9 cellular contexts compared by ENCODE assay signal in the genomic region with DNA sequence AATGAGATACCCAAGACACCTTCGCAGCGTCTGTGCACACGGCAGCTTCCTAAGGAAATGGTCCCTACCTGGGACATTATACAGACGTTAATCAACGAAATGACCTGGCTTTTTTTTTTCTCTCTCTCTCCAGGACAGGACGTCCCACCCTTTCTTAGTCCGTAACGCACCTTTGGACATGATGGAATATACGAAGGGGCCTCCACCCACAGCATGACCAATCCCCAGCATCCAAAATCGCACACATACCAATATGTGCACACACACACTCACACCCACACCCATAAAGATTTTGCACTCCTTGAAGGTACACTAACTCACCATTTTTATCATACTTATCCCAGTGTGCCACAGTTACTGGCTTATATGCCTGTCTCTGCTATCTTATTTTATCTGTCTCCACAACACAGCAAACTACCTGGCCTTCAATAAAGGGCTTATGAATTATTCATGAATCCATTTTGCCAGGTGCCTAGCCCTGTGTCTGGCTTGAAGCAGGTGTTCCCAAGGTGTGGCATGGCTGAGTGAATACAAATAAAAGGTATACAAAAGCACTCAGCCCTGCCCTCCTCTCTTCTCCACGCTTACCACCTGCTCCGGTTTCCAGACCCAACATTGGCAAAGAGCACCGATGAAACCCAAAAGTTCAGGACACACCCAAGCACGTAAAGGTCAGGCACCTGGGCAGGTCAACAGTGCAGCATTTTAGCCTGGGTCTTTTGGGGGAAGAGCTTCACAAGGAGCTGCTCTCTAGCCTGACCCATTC. TPM values are rescaled to one million over a fixed set of nuclear protein-coding genes. Genes with fewer than 3 reads are reported as not detected.
DNase-seq lines count a peak whose midpoint lies in the region; ATAC-seq, FAIRE-seq and TF ChIP-seq lines count a peak whose summit lies in the region.
"Had no signal": no experiment of that assay in that cellular context is flagged by ENCODE, and none has a peak within 500 bp of the region (broad histone marks: within the 10 kb centered on the region; RNA-seq: fewer than 3 reads in every experiment).

No MANE protein-coding gene starts in this region.

- DNase-seq in activated CD4-positive, alpha-beta T cell treated with anti-CD3 and anti-CD28 coated beads for 36 hours, result no peak
- no peak for DNase-seq in activated CD4-positive, alpha-beta T cell treated with anti-CD3 and anti-CD28 coated beads for 4 hours
- DNase-seq in Panc1 (ENCODE audit: low read depth, low spot score) (no peak), keratinocyte (ENCODE audit: low read depth, low spot score) (no peak), type B pancreatic cell (ENCODE audit: extremely low spot score, unreplicated experiment) (no peak)
- DNase-seq in stimulated activated naive CD4-positive, alpha-beta T cell (lab: John Stamatoyannopoulos, UW), result no peak
- DNase-seq: left ventricle myocardium inferior had no signal

- no TSS peak for BruUV-seq in Panc1 (replicated peaks; lab: Mats Ljungman, UMichigan)

- peaks cover 20% of the 10 kb centered on the region for H3K79me2 ChIP-seq in keratinocyte (ENCODE audit: control insufficient read depth, insufficient read depth, low read length)

- TF ChIP-seq CTCF in Panc1 (IDR thresholded peaks at IDR 0.05), result no peak
- no peak for TF ChIP-seq CTCF in keratinocyte (optimal IDR thresholded peaks at IDR 0.05 in 1 of 3, IDR thresholded peaks at IDR 0.05 in 1 of 3, conservative IDR thresholded peaks at IDR 0.05 in 1 of 3; ENCODE audit: extremely low read depth in 1 of 3, insufficient read depth in 2 of 3, low read length in 3 of 3)
- no peak for TF ChIP-seq CTCF in type B pancreatic cell (conservative IDR thresholded peaks at IDR 0.05)

- FAIRE-seq in keratinocyte (lab: Jason Lieb, UNC), result peak; percentile 70

- peak overlapping the region; percentile 55 for H2AFZ ChIP-seq in keratinocyte (ENCODE audit: control insufficient read depth, low read length)

- H3K27ac ChIP-seq in Panc1 (ENCODE audit: low read length) (peak overlapping the region; percentile 95), keratinocyte (ENCODE audit: control insufficient read depth, insufficient read depth, low read length) (peak overlapping the region; percentile 95)
- H3K27ac ChIP-seq: left ventricle myocardium inferior had no signal

- no peaks in the 10 kb centered on the region for H3K36me3 Mint-ChIP-seq in activated CD4-positive, alpha-beta T cell treated with anti-CD3 and anti-CD28 coated beads for 36 hours (ENCODE audit: low read depth)
- H3K36me3 Mint-ChIP-seq in type B pancreatic cell, result peaks cover 7% of the 10 kb centered on the region

- no peak for ATAC-seq in activated CD4-positive, alpha-beta T cell treated with anti-CD3 and anti-CD28 coated beads for 36 hours
- ATAC-seq in Panc1, result no peak
- no peak for ATAC-seq in HG03439 (IDR thresholded peaks at IDR 0.05; ENCODE audit: unreplicated experiment)
- ATAC-seq in GM18520 (IDR thresholded peaks at IDR 0.05; ENCODE audit: unreplicated experiment), result no peak

- H3K27me3 ChIP-seq in Panc1 (ENCODE audit: control insufficient read depth, insufficient read depth, low read length), result no peaks in the 10 kb centered on the region
- H3K27me3 ChIP-seq in keratinocyte (ENCODE audit: control insufficient read depth, extremely low read depth, insufficient read depth, low read length), result no peaks in the 10 kb centered on the region

- H3K4me1 Mint-ChIP-seq in activated CD4-positive, alpha-beta T cell treated with anti-CD3 and anti-CD28 coated beads for 36 hours, result peaks cover 37% of the 10 kb centered on the region
- H3K4me1 Mint-ChIP-seq in type B pancreatic cell (ENCODE audit: unreplicated experiment), result peaks cover 28% of the 10 kb centered on the region

- H4K20me1 ChIP-seq in keratinocyte (ENCODE audit: control insufficient read depth, extremely low read depth, insufficient read depth, low read length), result no peaks in the 10 kb centered on the region

- peak overlapping the region; percentile 86 for H3K4me2 ChIP-seq in keratinocyte (ENCODE audit: control insufficient read depth, extremely low read depth, insufficient read depth, low read depth, low read length)

- CTCF ChIA-PET in activated CD4-positive, alpha-beta T cell treated with anti-CD3 and anti-CD28 coated beads for 36 hours (lab: Charles Lee), result interaction anchor here (0.6 to 1.0 kb wide), 3 partner anchors 10 to 92 kb away, joined by 3 read pairs; no protein-coding TSS in a partner anchor
- CTCF ChIA-PET in Panc1 (lab: Charles Lee), result no interaction called here

- H3K4me1 ChIP-seq in Panc1 (ENCODE audit: control insufficient read depth, insufficient read depth, low read length) (peaks cover 85% of the 10 kb centered on the region), keratinocyte (ENCODE audit: control insufficient read depth, extremely low read depth, insufficient read depth, low read length) (peaks cover 89% of the 10 kb centered on the region)

- no peaks in the 10 kb centered on the region for H3K9me3 ChIP-seq in Panc1 (ENCODE audit: control insufficient read depth, insufficient read depth, low read depth, low read length)
- H3K9me3 ChIP-seq in keratinocyte (ENCODE audit: control insufficient read depth, low read depth, low read length), result no peaks in the 10 kb centered on the region
- H3K9me3 ChIP-seq: left ventricle myocardium inferior had no signal

- H3K4me3 ChIP-seq in Panc1 (ENCODE audit: low read depth in 2 of 2, low read length in 2 of 2) (peak overlapping the region; percentile 2 to 18; a peak in 3 of 4 replicates), keratinocyte (ENCODE audit: control insufficient read depth in 2 of 3, extremely low read depth in 1 of 3, insufficient read depth in 2 of 3, low read depth in 1 of 3, low read length in 3 of 3) (peak overlapping the region; percentile 14 to 58 (median 20))
- H3K4me3 ChIP-seq: left ventricle myocardium inferior had no signal

- dilution Hi-C loops in keratinocyte (cut with MboI; ENCODE audit: extremely low pct_ligation_motif_present, low sequenced_read_pairs), result no loop called here

- H3K9me1 ChIP-seq in keratinocyte (ENCODE audit: control insufficient read depth, extremely low read depth, insufficient read depth, low read length), result no peaks in the 10 kb centered on the region

- in situ Hi-C loops in Panc1 (cut with HindIII; ENCODE audit: low pct_unique_long_range_greater_than_20kb, low sequenced_read_pairs), result no loop called here

- intact Hi-C loops in activated CD4-positive, alpha-beta T cell treated with anti-CD3 and anti-CD28 coated beads for 36 hours (cut with DNase I, micrococcal nuclease), result loop anchor here in 1 of 2 experiments (5.0 kb wide), 1 partner anchor 36 kb away; no protein-coding TSS in a partner anchor
- intact Hi-C loops in Panc1 (cut with micrococcal nuclease; ENCODE audit: unreplicated experiment), result loop anchor here (5.0 kb wide), 1 partner anchor 36 kb away; no protein-coding TSS in a partner anchor

- peak overlapping the region; percentile 16 for H3K27ac Mint-ChIP-seq in activated CD4-positive, alpha-beta T cell treated with anti-CD3 and anti-CD28 coated beads for 36 hours
- peak overlapping the region; percentile 96 for H3K27ac Mint-ChIP-seq in type B pancreatic cell

- H3K4me3 Mint-ChIP-seq in activated CD4-positive, alpha-beta T cell treated with anti-CD3 and anti-CD28 coated beads for 36 hours, result no peak overlapping the region
- H3K4me3 Mint-ChIP-seq in type B pancreatic cell, result peak overlapping the region; percentile 83

- POLR2A ChIA-PET in activated CD4-positive, alpha-beta T cell treated with anti-CD3 and anti-CD28 coated beads for 36 hours (lab: Charles Lee), result no interaction called here
- POLR2A ChIA-PET in Panc1 (lab: Charles Lee), result interaction anchor here (0.6 kb wide), 1 partner anchor 39 kb away, joined by 3 read pairs; no protein-coding TSS in a partner anchor

- no peaks in the 10 kb centered on the region for H3K27me3 Mint-ChIP-seq in activated CD4-positive, alpha-beta T cell treated with anti-CD3 and anti-CD28 coated beads for 36 hours
- H3K27me3 Mint-ChIP-seq in type B pancreatic cell, result peaks cover 3% of the 10 kb centered on the region

- no peaks in the 10 kb centered on the region for H3K9me3 Mint-ChIP-seq in activated CD4-positive, alpha-beta T cell treated with anti-CD3 and anti-CD28 coated beads for 36 hours (ENCODE audit: low read depth)
- H3K9me3 Mint-ChIP-seq in type B pancreatic cell, result no peaks in the 10 kb centered on the region

- peak overlapping the region; percentile 83 for H3K9ac ChIP-seq in keratinocyte (ENCODE audit: control insufficient read depth, extremely low read depth, insufficient read depth, low read length)

- no peaks in the 10 kb centered on the region for H3K36me3 ChIP-seq in Panc1 (ENCODE audit: control insufficient read depth, insufficient read depth, low read length)
- H3K36me3 ChIP-seq in keratinocyte (ENCODE audit: control insufficient read depth in 2 of 2, extremely low read depth in 1 of 2, insufficient read depth in 2 of 2, low read length in 2 of 2), result no peaks in the 10 kb centered on the region
- H3K36me3 ChIP-seq: left ventricle myocardium inferior had no signal

RNA-seq across cellular contexts. Expression of a gene that starts 2.2 kb away (rescaled TPM):
- under 1 TPM in 1 of 2 experiments, not detected in 1; 0.05 TPM for total RNA-seq in activated CD4-positive, alpha-beta T cell treated with anti-CD3 and anti-CD28 coated beads for 36 hours
- 17.1 TPM for total RNA-seq in Panc1 (2021; ENCODE audit: unreplicated experiment)
- polyA plus RNA-seq in Panc1 (2012; ENCODE audit: insufficient read length), result 17.2 TPM
- 3.8 to 13.2 TPM (median 11.1 TPM) in 3 replicates for polyA plus RNA-seq in keratinocyte
- 21.9 TPM for polyA plus RNA-seq in keratinocyte (2011; ENCODE audit: low read depth)
- 4.1 and 4.5 TPM in 2 replicates for polyA plus RNA-seq in keratinocyte (2011; cell fraction: cytosol; rRNA removed)
- 20.5 and 22.3 TPM in 2 replicates for polyA plus RNA-seq in keratinocyte (2011; cell fraction: nucleus; rRNA removed)
- polyA plus RNA-seq in keratinocyte (2012; ENCODE audit: low replicate concordance), result 12.9 and 30.9 TPM in 2 replicates
- polyA minus RNA-seq in keratinocyte, result 9.3 to 37.2 TPM (median 15.6 TPM) in 3 replicates
- polyA minus RNA-seq in keratinocyte (2011; cell fraction: cytosol; rRNA and poly(A)+ RNA removed), result 5.0 TPM
- 7.4 and 9.9 TPM in 2 replicates for polyA minus RNA-seq in keratinocyte (2011; cell fraction: nucleus; rRNA and poly(A)+ RNA removed)
- total RNA-seq in type B pancreatic cell (ENCODE audit: low replicate concordance), result 29.2 and 72.7 TPM in 2 replicates

RNA-seq across cellular contexts. Expression of a gene that starts 10.8 kb away (rescaled TPM):
- 1 to 10 TPM in 1 of 2 experiments, under 1 TPM in 1; 0.57 to 1.1 TPM for total RNA-seq in activated CD4-positive, alpha-beta T cell treated with anti-CD3 and anti-CD28 coated beads for 36 hours
- 3.1 TPM for total RNA-seq in Panc1 (2021; ENCODE audit: unreplicated experiment)
- polyA plus RNA-seq in Panc1 (2012; ENCODE audit: insufficient read length), result 4.6 TPM
- 39.5 to 101 TPM (median 42.7 TPM) in 3 replicates for polyA plus RNA-seq in keratinocyte
- polyA plus RNA-seq in keratinocyte (2011; ENCODE audit: low read depth), result 71.5 TPM
- polyA plus RNA-seq in keratinocyte (2011; cell fraction: cytosol; rRNA removed), result 39.8 and 91.6 TPM in 2 replicates
- polyA plus RNA-seq in keratinocyte (2011; cell fraction: nucleus; rRNA removed), result 116 and 157 TPM in 2 replicates
- polyA plus RNA-seq in keratinocyte (2012; ENCODE audit: low replicate concordance), result 81.1 and 123 TPM in 2 replicates
- polyA minus RNA-seq in keratinocyte, result 25.5 to 123 TPM (median 30.4 TPM) in 3 replicates
- 90.2 TPM for polyA minus RNA-seq in keratinocyte (2011; cell fraction: cytosol; rRNA and poly(A)+ RNA removed)
- 52.7 and 58.7 TPM in 2 replicates for polyA minus RNA-seq in keratinocyte (2011; cell fraction: nucleus; rRNA and poly(A)+ RNA removed)
- 18.5 and 98.5 TPM in 2 replicates for total RNA-seq in type B pancreatic cell (ENCODE audit: low replicate concordance)

RNA-seq across cellular contexts. Expression of a gene that starts 31.3 kb away (rescaled TPM):
- 10 to 100 TPM; 42.1 to 58.7 TPM for total RNA-seq in activated CD4-positive, alpha-beta T cell treated with anti-CD3 and anti-CD28 coated beads for 36 hours
- total RNA-seq in Panc1 (2021; ENCODE audit: unreplicated experiment) (108 TPM), type B pancreatic cell (ENCODE audit: low replicate concordance) (79.1 and 222 TPM in 2 replicates)
- 115 TPM for polyA plus RNA-seq in Panc1 (2012; ENCODE audit: insufficient read length)
- 54.0 to 157 TPM (median 101 TPM) in 3 replicates for polyA plus RNA-seq in keratinocyte
- 24.9 TPM for polyA plus RNA-seq in keratinocyte (2011; ENCODE audit: low read depth)
- polyA plus RNA-seq in keratinocyte (2011; cell fraction: cytosol; rRNA removed), result 87.5 and 120 TPM in 2 replicates
- 212 and 216 TPM in 2 replicates for polyA plus RNA-seq in keratinocyte (2011; cell fraction: nucleus; rRNA removed)
- 88.6 and 105 TPM in 2 replicates for polyA plus RNA-seq in keratinocyte (2012; ENCODE audit: low replicate concordance)
- polyA minus RNA-seq in keratinocyte, result 62.7 to 254 TPM (median 79.8 TPM) in 3 replicates
- polyA minus RNA-seq in keratinocyte (2011; cell fraction: cytosol; rRNA and poly(A)+ RNA removed), result 106 TPM
- polyA minus RNA-seq in keratinocyte (2011; cell fraction: nucleus; rRNA and poly(A)+ RNA removed), result 109 and 203 TPM in 2 replicates

Comparison
In these comparisons a context has a peak if more than half of its experiments do, and no peak if none do; other contexts are left out.
1. RNA of a gene that starts 2.2 kb away (total RNA-seq): 29.2 to 72.7 TPM in type B pancreatic cell and 17.1 TPM in Panc1 (single experiment); 0.05 TPM in activated CD4-positive, alpha-beta T cell treated with anti-CD3 and anti-CD28 coated beads for 36 hours; every median in the first group is over 10 times any median in the second.